8 cellular contexts compared by ENCODE assay signal in genomic region chr4:16226816-16227461, GRCh38. TPM values are rescaled to one million over a fixed set of nuclear protein-coding genes. Genes with fewer than 3 reads are reported as not detected.
DNase-seq lines count a peak whose midpoint lies in the region; ATAC-seq and TF ChIP-seq lines count a peak whose summit lies in the region.

No MANE protein-coding gene starts in this region.

- intact Hi-C loops in aorta (cut with DNase I), result no loop called here

- H3K79me2 ChIP-seq in ACC112 (ENCODE audit: control insufficient read depth, insufficient read depth, low read length, unreplicated experiment), result peaks cover 56% of the 10 kb centered on the region
- peaks cover 41% of the 10 kb centered on the region for H3K79me2 ChIP-seq in osteoblast (ENCODE audit: insufficient read depth, low read length)

- CTCF ChIA-PET in activated naive CD4-positive, alpha-beta T cell treated with anti-CD3 and anti-CD28 coated beads, Interleukin-2, amount 10 ng/mL, durations not matched to agents 7 days and 5 days (lab: Charles Lee), result interaction anchor here (1.5 kb wide), 1 partner anchor 21 kb away, joined by 7 read pairs; no protein-coding TSS in a partner anchor

- H3K4me1 ChIP-seq in ACC112 (ENCODE audit: control insufficient read depth, insufficient read depth, low read length, unreplicated experiment) (peaks cover 31% of the 10 kb centered on the region), osteoblast (ENCODE audit: insufficient read depth, low read length) (peaks cover 18% of the 10 kb centered on the region), aorta (ENCODE audit: control insufficient read depth in 1 of 2, insufficient read depth in 2 of 2, low read length in 2 of 2) (peaks cover 2 to 11% of the 10 kb centered on the region in 2 donors)

- ATAC-seq in GM18867 (IDR thresholded peaks at IDR 0.05; ENCODE audit: unreplicated experiment), result peak; percentile 43
- peak; percentile 40 for ATAC-seq in HG03097 (IDR thresholded peaks at IDR 0.05; ENCODE audit: low FRiP score, unreplicated experiment)
- ATAC-seq in aorta (ENCODE audit: low FRiP score), result peak; percentile 71

- H3K4me2 ChIP-seq in osteoblast (ENCODE audit: insufficient read depth, low read length), result peak overlapping the region; percentile 97

- H3K4me1 Mint-ChIP-seq in activated naive CD4-positive, alpha-beta T cell treated with anti-CD3 and anti-CD28 coated beads, Interleukin-2, amount 10 ng/mL, durations not matched to agents 7 days and 5 days, result peaks cover 49% of the 10 kb centered on the region
- peaks cover 6% of the 10 kb centered on the region for H3K4me1 Mint-ChIP-seq in glutamatergic neuron (ENCODE audit: low read depth, unreplicated experiment)

- H3K27ac Mint-ChIP-seq in activated naive CD4-positive, alpha-beta T cell treated with anti-CD3 and anti-CD28 coated beads, Interleukin-2, amount 10 ng/mL, durations not matched to agents 7 days and 5 days, result peak overlapping the region; percentile 92
- peak overlapping the region; percentile 93 for H3K27ac Mint-ChIP-seq in glutamatergic neuron (ENCODE audit: unreplicated experiment)

- no peaks in the 10 kb centered on the region for H3K9me3 Mint-ChIP-seq in activated naive CD4-positive, alpha-beta T cell treated with anti-CD3 and anti-CD28 coated beads, Interleukin-2, amount 10 ng/mL, durations not matched to agents 7 days and 5 days
- H3K9me3 Mint-ChIP-seq in glutamatergic neuron (ENCODE audit: unreplicated experiment), result peaks cover 6% of the 10 kb centered on the region

- peak; percentile 24 for DNase-seq in RKO (ENCODE audit: low spot score)
- peak; percentile 50 for DNase-seq in activated naive CD4-positive, alpha-beta T cell treated with anti-CD3 and anti-CD28 coated beads, Interleukin-2, amount 10 ng/mL, durations not matched to agents 7 days and 5 days
- DNase-seq in glutamatergic neuron, result peak; percentile 68
- DNase-seq in osteoblast (ENCODE audit: insufficient read length, low spot score, missing footprints), result peak; percentile 83
- peak; percentile 69 to 85 for DNase-seq in aorta

- peaks cover 18% of the 10 kb centered on the region for H4K20me1 ChIP-seq in osteoblast (ENCODE audit: insufficient read depth, low read length)

- WGBS in aorta, 2 donors, result 0 to 1% methylated on average over 42 to 57 of the region's 57 CpGs

- TF ChIP-seq CTCF in glutamatergic neuron (IDR thresholded peaks at IDR 0.05; ENCODE audit: partially characterized antibody, unreplicated experiment) (no peak), osteoblast (IDR thresholded peaks at IDR 0.05; ENCODE audit: extremely low read depth, low read depth, low read length) (no peak)

- H3K4me3 ChIP-seq in ACC112 (ENCODE audit: low read depth, low read length) (peak overlapping the region; percentile 79), osteoblast (ENCODE audit: insufficient read depth, low read length) (peak overlapping the region; percentile 86), aorta (ENCODE audit: low read length in 2 of 2) (peak overlapping the region; percentile 97 to 98)

- H3K36me3 Mint-ChIP-seq in activated naive CD4-positive, alpha-beta T cell treated with anti-CD3 and anti-CD28 coated beads, Interleukin-2, amount 10 ng/mL, durations not matched to agents 7 days and 5 days, result peaks cover 16% of the 10 kb centered on the region
- no peaks in the 10 kb centered on the region for H3K36me3 Mint-ChIP-seq in glutamatergic neuron (ENCODE audit: unreplicated experiment)

- H3K36me3 ChIP-seq in ACC112 (ENCODE audit: insufficient read depth, low read length) (no peaks in the 10 kb centered on the region), osteoblast (ENCODE audit: insufficient read depth, low read length) (no peaks in the 10 kb centered on the region), aorta (ENCODE audit: control insufficient read depth in 1 of 2, insufficient read depth in 2 of 2, low read length in 1 of 2) (no peaks in the 10 kb centered on the region)

- peak overlapping the region; percentile 92 for H3K4me3 Mint-ChIP-seq in activated naive CD4-positive, alpha-beta T cell treated with anti-CD3 and anti-CD28 coated beads, Interleukin-2, amount 10 ng/mL, durations not matched to agents 7 days and 5 days
- H3K4me3 Mint-ChIP-seq in glutamatergic neuron (ENCODE audit: unreplicated experiment), result peak overlapping the region; percentile 94

- H2AFZ ChIP-seq in ACC112 (ENCODE audit: low read length, unreplicated experiment), result peak overlapping the region; percentile 61
- H2AFZ ChIP-seq in osteoblast (ENCODE audit: low read length), result peak overlapping the region; percentile 94

- H3K9me3 ChIP-seq in osteoblast (ENCODE audit: low read depth, low read length) (no peaks in the 10 kb centered on the region), aorta (ENCODE audit: control insufficient read depth, low read length) (no peaks in the 10 kb centered on the region)

- peaks cover 9% of the 10 kb centered on the region for H3K27me3 Mint-ChIP-seq in activated naive CD4-positive, alpha-beta T cell treated with anti-CD3 and anti-CD28 coated beads, Interleukin-2, amount 10 ng/mL, durations not matched to agents 7 days and 5 days
- H3K27me3 Mint-ChIP-seq in glutamatergic neuron (ENCODE audit: unreplicated experiment), result peaks cover 3% of the 10 kb centered on the region

- H3K27me3 ChIP-seq in ACC112 (ENCODE audit: insufficient read depth, low read length) (no peaks in the 10 kb centered on the region), osteoblast (ENCODE audit: insufficient read depth, low read length) (no peaks in the 10 kb centered on the region), aorta (ENCODE audit: control insufficient read depth in 1 of 2, insufficient read depth in 2 of 2, low read length in 1 of 2) (no peaks in the 10 kb centered on the region)

- H3K27ac ChIP-seq in ACC112 (ENCODE audit: low read depth, low read length) (peak overlapping the region; percentile 68), osteoblast (ENCODE audit: low read depth, low read length) (peak overlapping the region; percentile 73), aorta (ENCODE audit: low read depth in 1 of 2, low read length in 2 of 2) (peak overlapping the region; percentile 60 to 98)

RNA-seq across cellular contexts. Expression of gene TAPT1, which starts 0.7 kb away (rescaled TPM):
- 28.9 TPM for total RNA-seq in glutamatergic neuron (ENCODE audit: unreplicated experiment)
- total RNA-seq in osteoblast, result 18.0 and 19.5 TPM in 2 replicates
- 10 to 100 TPM; 50.8 to 56.8 TPM for total RNA-seq in aorta
- 10 to 100 TPM in 1 of 2 donors, 1 to 10 TPM in 1; 7.0 to 20.6 TPM for polyA plus RNA-seq in aorta

Comparison
In these comparisons a context has a peak if more than half of its experiments do, and no peak if none do; other contexts are left out.
1. Peak in every context shown above with its lines: DNase-seq, ATAC-seq, H3K4me3 ChIP-seq and H3K27ac ChIP-seq.
2. DNase-seq: peak in every context shown above with its lines; median percentile 83 in osteoblast; 77 in aorta; 68 in glutamatergic neuron; 50 in activated naive CD4-positive, alpha-beta T cell treated with anti-CD3 and anti-CD28 coated beads, Interleukin-2, amount 10 ng/mL, durations not matched to agents 7 days and 5 days; 24 in RKO.